ENCODE assay signal across 2 cellular contexts in the genomic region with DNA sequence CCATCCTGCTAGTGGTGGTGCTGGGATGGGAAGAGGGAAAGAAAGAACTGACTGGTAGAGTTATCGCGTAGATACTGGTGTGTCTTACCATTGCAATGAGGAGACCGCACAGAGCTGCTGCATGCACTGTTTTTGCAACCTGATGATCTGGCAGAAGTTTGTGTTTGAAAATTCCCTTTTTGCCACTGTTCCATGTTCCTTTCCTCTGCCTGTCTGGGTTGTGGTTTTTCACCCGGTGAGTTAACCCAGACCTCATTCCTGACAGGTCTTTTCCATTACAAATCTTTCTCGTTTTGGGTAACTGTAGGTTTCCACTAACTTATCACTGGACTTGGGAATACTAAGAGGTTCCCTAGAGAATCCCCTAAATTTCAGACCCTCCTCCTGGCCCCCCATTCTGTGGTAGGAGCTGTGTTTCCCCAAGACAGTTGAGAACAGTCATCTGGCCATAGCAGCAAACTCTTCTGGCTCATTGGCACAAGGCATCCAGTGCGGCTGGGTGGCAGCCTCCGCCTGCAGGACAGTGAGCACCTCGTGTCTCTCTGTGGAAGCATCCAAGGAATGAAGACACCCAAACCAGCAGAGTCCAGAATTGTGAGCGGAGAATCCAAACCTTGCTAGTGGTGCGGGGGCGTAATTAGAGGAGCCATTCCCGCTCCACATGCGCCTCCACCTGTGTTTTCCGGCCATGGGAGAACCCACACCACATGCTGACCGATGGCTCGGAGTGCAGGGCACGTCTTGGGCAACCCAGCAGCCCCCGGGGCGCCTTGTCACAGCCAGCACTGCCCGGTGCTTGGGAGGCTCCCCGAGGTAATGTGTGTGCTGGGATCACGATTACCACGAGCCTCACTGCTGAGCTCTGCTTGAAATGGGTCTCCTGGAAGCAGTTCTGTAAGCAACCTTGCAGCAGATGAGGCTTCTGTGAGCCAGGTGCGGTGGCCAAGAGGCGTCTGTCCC.
TF ChIP-seq lines count a peak whose summit lies in the region.

No MANE protein-coding gene starts in this region.

TF ChIP-seq in K562, 482 proteins besides CTCF, POLR2A, EP300 and RAD21:
- TF ChIP-seq POLR2G (IDR thresholded peaks at IDR 0.05; ENCODE audit: low read depth, low read length) = 0 out of 2 replicates have a peak, but pooled peaks have one; percentile 14
- TF ChIP-seq ZNF445 (CRISPR knock-in tag; IDR thresholded peaks at IDR 0.05; ENCODE audit: low read depth) = no peak

TF ChIP-seq in HepG2, 621 proteins besides CTCF, POLR2A, EP300 and RAD21:
- no peak for TF ChIP-seq ZNF709 (CRISPR knock-in tag; IDR thresholded peaks at IDR 0.05)
- peak; percentile 27 for TF ChIP-seq AGO2 (optimal IDR thresholded peaks at IDR 0.05; ENCODE audit: low read depth, low read length)
- no peak for TF ChIP-seq ZFP36L2 (CRISPR knock-in tag; IDR thresholded peaks at IDR 0.05)
- TF ChIP-seq, protein P1, sequence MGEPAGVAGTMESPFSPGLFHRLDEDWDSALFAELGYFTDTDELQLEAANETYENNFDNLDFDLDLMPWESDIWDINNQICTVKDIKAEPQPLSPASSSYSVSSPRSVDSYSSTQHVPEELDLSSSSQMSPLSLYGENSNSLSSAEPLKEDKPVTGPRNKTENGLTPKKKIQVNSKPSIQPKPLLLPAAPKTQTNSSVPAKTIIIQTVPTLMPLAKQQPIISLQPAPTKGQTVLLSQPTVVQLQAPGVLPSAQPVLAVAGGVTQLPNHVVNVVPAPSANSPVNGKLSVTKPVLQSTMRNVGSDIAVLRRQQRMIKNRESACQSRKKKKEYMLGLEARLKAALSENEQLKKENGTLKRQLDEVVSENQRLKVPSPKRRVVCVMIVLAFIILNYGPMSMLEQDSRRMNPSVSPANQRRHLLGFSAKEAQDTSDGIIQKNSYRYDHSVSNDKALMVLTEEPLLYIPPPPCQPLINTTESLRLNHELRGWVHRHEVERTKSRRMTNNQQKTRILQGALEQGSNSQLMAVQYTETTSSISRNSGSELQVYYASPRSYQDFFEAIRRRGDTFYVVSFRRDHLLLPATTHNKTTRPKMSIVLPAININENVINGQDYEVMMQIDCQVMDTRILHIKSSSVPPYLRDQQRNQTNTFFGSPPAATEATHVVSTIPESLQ (CRISPR knock-in tag; conservative IDR thresholded peaks at IDR 0.05) = no peak
- no peak for TF ChIP-seq BORCS8-MEF2B (CRISPR knock-in tag; IDR thresholded peaks at IDR 0.05)
